In the genomic region with DNA sequence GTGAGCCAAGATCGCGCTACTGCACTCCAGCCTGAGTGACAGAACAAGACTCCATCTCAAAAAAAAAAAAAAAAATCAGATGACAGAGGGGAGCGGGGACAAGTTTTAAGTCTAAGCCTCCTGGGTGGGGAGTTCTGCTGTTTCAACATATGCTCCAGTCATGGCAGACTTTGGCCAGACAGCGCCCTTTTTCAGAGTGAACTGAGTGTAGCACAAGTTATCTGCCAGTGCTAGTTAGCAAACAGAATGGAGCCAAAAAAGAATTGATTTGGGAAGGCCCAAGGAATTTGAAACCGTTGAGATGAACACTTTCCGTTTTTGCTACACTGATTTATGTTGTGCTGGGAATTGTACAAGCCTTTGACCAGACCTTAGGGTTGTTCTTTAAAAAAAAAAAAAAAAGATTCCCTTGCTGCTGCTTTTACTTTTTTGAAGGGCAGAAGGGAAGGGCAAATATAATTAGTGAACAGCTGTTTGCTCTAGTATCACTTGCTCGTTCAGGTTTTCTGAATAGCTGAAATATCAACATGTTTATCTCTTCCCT, we compare ENCODE assay signal across 1 cellular context.
A peak's percentile ranks its signal among the peaks of the same experiment; 100 is the strongest.
TF ChIP-seq lines count a peak whose summit lies in the region.

No MANE protein-coding gene starts in this region.

TF ChIP-seq in HepG2, 621 proteins besides CTCF, POLR2A, EP300 and RAD21 (continues in another document):
- no peak for TF ChIP-seq ZNF652 (CRISPR knock-in tag; IDR thresholded peaks at IDR 0.05; ENCODE audit: borderline replicate concordance, low read depth)
- TF ChIP-seq ISL2 (CRISPR knock-in tag; IDR thresholded peaks at IDR 0.05) = peak; percentile 48; the same call in 1 of the 2 replicates
- TF ChIP-seq, protein P1, sequence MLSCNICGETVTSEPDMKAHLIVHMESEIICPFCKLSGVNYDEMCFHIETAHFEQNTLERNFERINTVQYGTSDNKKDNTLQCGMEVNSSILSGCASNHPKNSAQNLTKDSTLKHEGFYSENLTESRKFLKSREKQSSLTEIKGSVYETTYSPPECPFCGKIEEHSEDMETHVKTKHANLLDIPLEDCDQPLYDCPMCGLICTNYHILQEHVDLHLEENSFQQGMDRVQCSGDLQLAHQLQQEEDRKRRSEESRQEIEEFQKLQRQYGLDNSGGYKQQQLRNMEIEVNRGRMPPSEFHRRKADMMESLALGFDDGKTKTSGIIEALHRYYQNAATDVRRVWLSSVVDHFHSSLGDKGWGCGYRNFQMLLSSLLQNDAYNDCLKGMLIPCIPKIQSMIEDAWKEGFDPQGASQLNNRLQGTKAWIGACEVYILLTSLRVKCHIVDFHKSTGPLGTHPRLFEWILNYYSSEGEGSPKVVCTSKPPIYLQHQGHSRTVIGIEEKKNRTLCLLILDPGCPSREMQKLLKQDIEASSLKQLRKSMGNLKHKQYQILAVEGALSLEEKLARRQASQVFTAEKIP (CRISPR knock-in tag; IDR thresholded peaks at IDR 0.05; ENCODE audit: borderline replicate concordance) = no peak
- TF ChIP-seq ARID2 (CRISPR knock-in tag; IDR thresholded peaks at IDR 0.05; ENCODE audit: borderline replicate concordance) = no peak
- TF ChIP-seq, protein P2, sequence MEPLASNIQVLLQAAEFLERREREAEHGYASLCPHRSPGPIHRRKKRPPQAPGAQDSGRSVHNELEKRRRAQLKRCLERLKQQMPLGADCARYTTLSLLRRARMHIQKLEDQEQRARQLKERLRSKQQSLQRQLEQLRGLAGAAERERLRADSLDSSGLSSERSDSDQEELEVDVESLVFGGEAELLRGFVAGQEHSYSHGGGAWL (CRISPR knock-in tag; IDR thresholded peaks at IDR 0.05) = no peak
- TF ChIP-seq NCOA1 (CRISPR knock-in tag; IDR thresholded peaks at IDR 0.05) = no peak
- no peak for TF ChIP-seq ZNF235 (CRISPR knock-in tag; IDR thresholded peaks at IDR 0.05; ENCODE audit: borderline replicate concordance)
- no peak for TF ChIP-seq ZNF792 (CRISPR knock-in tag; IDR thresholded peaks at IDR 0.05)
- no peak for TF ChIP-seq CHD2 (IDR thresholded peaks at IDR 0.05; ENCODE audit: low read depth, low read length)
- TF ChIP-seq, protein P3, sequence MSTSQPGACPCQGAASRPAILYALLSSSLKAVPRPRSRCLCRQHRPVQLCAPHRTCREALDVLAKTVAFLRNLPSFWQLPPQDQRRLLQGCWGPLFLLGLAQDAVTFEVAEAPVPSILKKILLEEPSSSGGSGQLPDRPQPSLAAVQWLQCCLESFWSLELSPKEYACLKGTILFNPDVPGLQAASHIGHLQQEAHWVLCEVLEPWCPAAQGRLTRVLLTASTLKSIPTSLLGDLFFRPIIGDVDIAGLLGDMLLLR (CRISPR knock-in tag; IDR thresholded peaks at IDR 0.05) = no peak
- TF ChIP-seq RARG (CRISPR knock-in tag; IDR thresholded peaks at IDR 0.05; ENCODE audit: low read depth) = no peak
- TF ChIP-seq, protein P4, sequence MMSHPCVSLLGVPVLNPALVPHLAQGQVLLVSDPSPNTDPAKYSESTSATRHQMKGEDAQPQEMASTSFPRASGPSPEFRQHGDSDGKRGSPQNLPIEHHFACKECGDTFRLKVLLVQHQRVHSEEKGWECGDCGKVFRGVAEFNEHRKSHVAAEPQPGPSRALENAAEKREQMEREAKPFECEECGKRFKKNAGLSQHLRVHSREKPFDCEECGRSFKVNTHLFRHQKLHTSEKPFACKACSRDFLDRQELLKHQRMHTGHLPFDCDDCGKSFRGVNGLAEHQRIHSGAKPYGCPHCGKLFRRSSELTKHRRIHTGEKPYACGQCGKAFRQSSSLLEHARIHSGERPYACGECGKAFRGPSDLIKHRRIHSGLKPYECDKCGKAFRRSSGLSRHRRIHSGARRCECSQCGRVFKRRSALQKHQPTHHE (CRISPR knock-in tag; IDR thresholded peaks at IDR 0.05; ENCODE audit: borderline replicate concordance) = no peak
- no peak for TF ChIP-seq KDM3A (CRISPR knock-in tag; IDR thresholded peaks at IDR 0.05; ENCODE audit: low read depth)
- no peak for TF ChIP-seq NAIF1 (CRISPR knock-in tag; IDR thresholded peaks at IDR 0.05; ENCODE audit: borderline replicate concordance)
- TF ChIP-seq GLI4 (CRISPR knock-in tag; IDR thresholded peaks at IDR 0.05; ENCODE audit: borderline replicate concordance) = no peak
- TF ChIP-seq, protein P5, sequence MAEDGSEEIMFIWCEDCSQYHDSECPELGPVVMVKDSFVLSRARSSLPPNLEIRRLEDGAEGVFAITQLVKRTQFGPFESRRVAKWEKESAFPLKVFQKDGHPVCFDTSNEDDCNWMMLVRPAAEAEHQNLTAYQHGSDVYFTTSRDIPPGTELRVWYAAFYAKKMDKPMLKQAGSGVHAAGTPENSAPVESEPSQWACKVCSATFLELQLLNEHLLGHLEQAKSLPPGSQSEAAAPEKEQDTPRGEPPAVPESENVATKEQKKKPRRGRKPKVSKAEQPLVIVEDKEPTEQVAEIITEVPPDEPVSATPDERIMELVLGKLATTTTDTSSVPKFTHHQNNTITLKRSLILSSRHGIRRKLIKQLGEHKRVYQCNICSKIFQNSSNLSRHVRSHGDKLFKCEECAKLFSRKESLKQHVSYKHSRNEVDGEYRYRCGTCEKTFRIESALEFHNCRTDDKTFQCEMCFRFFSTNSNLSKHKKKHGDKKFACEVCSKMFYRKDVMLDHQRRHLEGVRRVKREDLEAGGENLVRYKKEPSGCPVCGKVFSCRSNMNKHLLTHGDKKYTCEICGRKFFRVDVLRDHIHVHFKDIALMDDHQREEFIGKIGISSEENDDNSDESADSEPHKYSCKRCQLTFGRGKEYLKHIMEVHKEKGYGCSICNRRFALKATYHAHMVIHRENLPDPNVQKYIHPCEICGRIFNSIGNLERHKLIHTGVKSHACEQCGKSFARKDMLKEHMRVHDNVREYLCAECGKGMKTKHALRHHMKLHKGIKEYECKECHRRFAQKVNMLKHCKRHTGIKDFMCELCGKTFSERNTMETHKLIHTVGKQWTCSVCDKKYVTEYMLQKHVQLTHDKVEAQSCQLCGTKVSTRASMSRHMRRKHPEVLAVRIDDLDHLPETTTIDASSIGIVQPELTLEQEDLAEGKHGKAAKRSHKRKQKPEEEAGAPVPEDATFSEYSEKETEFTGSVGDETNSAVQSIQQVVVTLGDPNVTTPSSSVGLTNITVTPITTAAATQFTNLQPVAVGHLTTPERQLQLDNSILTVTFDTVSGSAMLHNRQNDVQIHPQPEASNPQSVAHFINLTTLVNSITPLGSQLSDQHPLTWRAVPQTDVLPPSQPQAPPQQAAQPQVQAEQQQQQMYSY (CRISPR knock-in tag; IDR thresholded peaks at IDR 0.05) = no peak
- TF ChIP-seq RNF2 (conservative IDR thresholded peaks at IDR 0.05; ENCODE audit: low read depth) = no peak
- TF ChIP-seq HIVEP1 (CRISPR knock-in tag; IDR thresholded peaks at IDR 0.05) = no peak
- no peak for TF ChIP-seq ZNF326 (CRISPR knock-in tag; IDR thresholded peaks at IDR 0.05; ENCODE audit: borderline replicate concordance)
- no peak for TF ChIP-seq MEF2D (CRISPR knock-in tag; IDR thresholded peaks at IDR 0.05)
- TF ChIP-seq NFE2L1 (CRISPR knock-in tag; IDR thresholded peaks at IDR 0.05; ENCODE audit: borderline replicate concordance) = no peak
- no peak for TF ChIP-seq ZNF33B (CRISPR knock-in tag; IDR thresholded peaks at IDR 0.05)
- TF ChIP-seq, protein P6, sequence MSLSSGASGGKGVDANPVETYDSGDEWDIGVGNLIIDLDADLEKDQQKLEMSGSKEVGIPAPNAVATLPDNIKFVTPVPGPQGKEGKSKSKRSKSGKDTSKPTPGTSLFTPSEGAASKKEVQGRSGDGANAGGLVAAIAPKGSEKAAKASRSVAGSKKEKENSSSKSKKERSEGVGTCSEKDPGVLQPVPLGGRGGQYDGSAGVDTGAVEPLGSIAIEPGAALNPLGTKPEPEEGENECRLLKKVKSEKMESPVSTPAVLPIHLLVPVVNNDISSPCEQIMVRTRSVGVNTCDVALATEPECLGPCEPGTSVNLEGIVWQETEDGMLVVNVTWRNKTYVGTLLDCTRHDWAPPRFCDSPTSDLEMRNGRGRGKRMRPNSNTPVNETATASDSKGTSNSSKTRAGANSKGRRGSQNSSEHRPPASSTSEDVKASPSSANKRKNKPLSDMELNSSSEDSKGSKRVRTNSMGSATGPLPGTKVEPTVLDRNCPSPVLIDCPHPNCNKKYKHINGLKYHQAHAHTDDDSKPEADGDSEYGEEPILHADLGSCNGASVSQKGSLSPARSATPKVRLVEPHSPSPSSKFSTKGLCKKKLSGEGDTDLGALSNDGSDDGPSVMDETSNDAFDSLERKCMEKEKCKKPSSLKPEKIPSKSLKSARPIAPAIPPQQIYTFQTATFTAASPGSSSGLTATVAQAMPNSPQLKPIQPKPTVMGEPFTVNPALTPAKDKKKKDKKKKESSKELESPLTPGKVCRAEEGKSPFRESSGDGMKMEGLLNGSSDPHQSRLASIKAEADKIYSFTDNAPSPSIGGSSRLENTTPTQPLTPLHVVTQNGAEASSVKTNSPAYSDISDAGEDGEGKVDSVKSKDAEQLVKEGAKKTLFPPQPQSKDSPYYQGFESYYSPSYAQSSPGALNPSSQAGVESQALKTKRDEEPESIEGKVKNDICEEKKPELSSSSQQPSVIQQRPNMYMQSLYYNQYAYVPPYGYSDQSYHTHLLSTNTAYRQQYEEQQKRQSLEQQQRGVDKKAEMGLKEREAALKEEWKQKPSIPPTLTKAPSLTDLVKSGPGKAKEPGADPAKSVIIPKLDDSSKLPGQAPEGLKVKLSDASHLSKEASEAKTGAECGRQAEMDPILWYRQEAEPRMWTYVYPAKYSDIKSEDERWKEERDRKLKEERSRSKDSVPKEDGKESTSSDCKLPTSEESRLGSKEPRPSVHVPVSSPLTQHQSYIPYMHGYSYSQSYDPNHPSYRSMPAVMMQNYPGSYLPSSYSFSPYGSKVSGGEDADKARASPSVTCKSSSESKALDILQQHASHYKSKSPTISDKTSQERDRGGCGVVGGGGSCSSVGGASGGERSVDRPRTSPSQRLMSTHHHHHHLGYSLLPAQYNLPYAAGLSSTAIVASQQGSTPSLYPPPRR (CRISPR knock-in tag; IDR thresholded peaks at IDR 0.05; ENCODE audit: borderline replicate concordance) = no peak; the same call in 1 of the 2 replicates
- no peak for TF ChIP-seq NFYB (CRISPR knock-in tag; IDR thresholded peaks at IDR 0.05)
- TF ChIP-seq, protein P7, sequence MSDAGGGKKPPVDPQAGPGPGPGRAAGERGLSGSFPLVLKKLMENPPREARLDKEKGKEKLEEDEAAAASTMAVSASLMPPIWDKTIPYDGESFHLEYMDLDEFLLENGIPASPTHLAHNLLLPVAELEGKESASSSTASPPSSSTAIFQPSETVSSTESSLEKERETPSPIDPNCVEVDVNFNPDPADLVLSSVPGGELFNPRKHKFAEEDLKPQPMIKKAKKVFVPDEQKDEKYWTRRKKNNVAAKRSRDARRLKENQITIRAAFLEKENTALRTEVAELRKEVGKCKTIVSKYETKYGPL (CRISPR knock-in tag; IDR thresholded peaks at IDR 0.05) = no peak
- TF ChIP-seq ETV5 (CRISPR knock-in tag; IDR thresholded peaks at IDR 0.05; ENCODE audit: borderline replicate concordance) = no peak; the same call in 1 of the 2 replicates
- no peak for TF ChIP-seq TAF1 (CRISPR knock-in tag; IDR thresholded peaks at IDR 0.05)
- no peak for TF ChIP-seq YEATS4 (CRISPR knock-in tag; IDR thresholded peaks at IDR 0.05; ENCODE audit: borderline replicate concordance)
- no peak for TF ChIP-seq RFX3 (CRISPR knock-in tag; IDR thresholded peaks at IDR 0.05)
- TF ChIP-seq ZNF749 (CRISPR knock-in tag; IDR thresholded peaks at IDR 0.05; ENCODE audit: borderline replicate concordance) = no peak
- TF ChIP-seq NPAS2 (CRISPR knock-in tag; IDR thresholded peaks at IDR 0.05; ENCODE audit: borderline replicate concordance) = no peak
- no peak for TF ChIP-seq RBAK (CRISPR knock-in tag; IDR thresholded peaks at IDR 0.05)
- no peak for TF ChIP-seq KDM2A (CRISPR knock-in tag; IDR thresholded peaks at IDR 0.05; ENCODE audit: borderline replicate concordance, low read depth)
- TF ChIP-seq, protein P8, sequence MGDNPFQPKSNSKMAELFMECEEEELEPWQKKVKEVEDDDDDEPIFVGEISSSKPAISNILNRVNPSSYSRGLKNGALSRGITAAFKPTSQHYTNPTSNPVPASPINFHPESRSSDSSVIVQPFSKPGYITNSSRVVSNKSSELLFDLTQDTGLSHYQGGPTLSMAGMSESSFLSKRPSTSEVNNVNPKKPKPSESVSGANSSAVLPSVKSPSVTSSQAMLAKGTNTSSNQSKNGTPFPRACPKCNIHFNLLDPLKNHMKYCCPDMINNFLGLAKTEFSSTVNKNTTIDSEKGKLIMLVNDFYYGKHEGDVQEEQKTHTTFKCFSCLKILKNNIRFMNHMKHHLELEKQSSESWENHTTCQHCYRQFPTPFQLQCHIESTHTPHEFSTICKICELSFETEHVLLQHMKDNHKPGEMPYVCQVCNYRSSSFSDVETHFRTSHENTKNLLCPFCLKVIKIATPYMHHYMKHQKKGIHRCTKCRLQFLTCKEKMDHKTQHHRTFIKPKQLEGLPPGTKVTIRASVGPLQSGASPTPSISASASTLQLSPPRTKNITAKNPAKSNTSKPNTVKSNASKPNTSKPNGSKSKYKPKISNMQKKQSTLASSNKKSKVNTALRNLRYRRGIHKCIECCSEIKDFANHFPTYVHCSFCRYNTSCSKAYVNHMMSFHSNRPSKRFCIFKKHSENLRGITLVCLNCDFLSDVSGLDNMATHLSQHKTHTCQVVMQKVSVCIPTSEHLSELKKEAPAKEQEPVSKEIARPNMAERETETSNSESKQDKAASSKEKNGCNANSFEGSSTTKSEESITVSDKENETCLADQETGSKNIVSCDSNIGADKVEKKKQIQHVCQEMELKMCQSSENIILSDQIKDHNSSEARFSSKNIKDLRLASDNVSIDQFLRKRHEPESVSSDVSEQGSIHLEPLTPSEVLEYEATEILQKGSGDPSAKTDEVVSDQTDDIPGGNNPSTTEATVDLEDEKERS (CRISPR knock-in tag; IDR thresholded peaks at IDR 0.05) = no peak
- TF ChIP-seq, protein P9, sequence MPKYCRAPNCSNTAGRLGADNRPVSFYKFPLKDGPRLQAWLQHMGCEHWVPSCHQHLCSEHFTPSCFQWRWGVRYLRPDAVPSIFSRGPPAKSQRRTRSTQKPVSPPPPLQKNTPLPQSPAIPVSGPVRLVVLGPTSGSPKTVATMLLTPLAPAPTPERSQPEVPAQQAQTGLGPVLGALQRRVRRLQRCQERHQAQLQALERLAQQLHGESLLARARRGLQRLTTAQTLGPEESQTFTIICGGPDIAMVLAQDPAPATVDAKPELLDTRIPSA (CRISPR knock-in tag; IDR thresholded peaks at IDR 0.05; ENCODE audit: borderline replicate concordance) = no peak
- TF ChIP-seq ZNF232 (CRISPR knock-in tag; IDR thresholded peaks at IDR 0.05; ENCODE audit: borderline replicate concordance) = no peak
- no peak for TF ChIP-seq CREB1 (IDR thresholded peaks at IDR 0.05)
- TF ChIP-seq CREB1 (CRISPR knock-in tag; IDR thresholded peaks at IDR 0.05) = no peak
- no peak for TF ChIP-seq ZNF510 (CRISPR knock-in tag; IDR thresholded peaks at IDR 0.05; ENCODE audit: low read depth)
- TF ChIP-seq EHMT2 (IDR thresholded peaks at IDR 0.05; ENCODE audit: borderline replicate concordance, low read depth, low read length) = no peak; the same call in 1 of the 2 replicates
- no peak for TF ChIP-seq TCF7L2 (IDR thresholded peaks at IDR 0.05; ENCODE audit: low read depth, low read length)
- TF ChIP-seq, protein P10, sequence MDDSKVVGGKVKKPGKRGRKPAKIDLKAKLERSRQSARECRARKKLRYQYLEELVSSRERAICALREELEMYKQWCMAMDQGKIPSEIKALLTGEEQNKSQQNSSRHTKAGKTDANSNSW (CRISPR knock-in tag; IDR thresholded peaks at IDR 0.05; ENCODE audit: borderline replicate concordance) = no peak
